ENCODE assay signal across 9 cellular contexts in the genomic region with DNA sequence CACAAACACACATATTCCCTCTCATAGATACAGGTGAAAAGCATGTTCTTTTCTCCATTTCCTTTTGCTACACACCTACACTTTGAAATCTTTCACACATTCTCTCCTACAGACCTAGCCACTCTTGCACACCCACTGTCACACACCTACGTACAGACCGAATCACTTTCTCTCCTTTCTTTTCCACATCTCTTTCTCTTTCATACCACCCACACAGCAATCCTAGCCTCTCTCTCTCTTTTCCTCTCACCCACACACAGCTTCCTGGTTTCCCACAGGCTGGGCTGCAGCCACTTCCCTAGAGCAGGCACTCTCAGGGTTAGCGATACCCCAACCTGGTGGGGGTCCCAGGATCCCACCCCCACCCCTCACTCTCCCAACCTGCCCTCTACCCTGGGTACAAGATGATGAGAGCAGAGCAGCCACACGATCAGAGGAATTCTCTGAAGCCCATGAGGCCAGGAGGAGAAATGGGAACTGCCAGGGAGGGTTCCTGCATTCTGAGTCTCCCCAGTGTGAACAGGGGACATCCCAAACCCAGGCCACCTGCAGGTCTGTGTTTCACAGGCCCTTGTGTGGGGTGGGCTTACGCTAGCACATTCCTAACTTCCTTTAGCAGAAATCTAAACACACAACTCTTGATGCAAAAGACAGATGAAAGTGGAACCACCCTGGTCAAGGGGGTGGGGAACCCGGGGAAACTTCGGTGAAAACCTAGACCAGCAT. TPM values are rescaled to one million over a fixed set of nuclear protein-coding genes. Genes with fewer than 3 reads are reported as not detected.
DNase-seq lines count a peak whose midpoint lies in the region; ATAC-seq, FAIRE-seq and TF ChIP-seq lines count a peak whose summit lies in the region.
"Had no signal": no experiment of that assay in that cellular context is flagged by ENCODE, and none has a peak within 500 bp of the region (broad histone marks: within the 10 kb centered on the region; RNA-seq: fewer than 3 reads in every experiment).

No MANE protein-coding gene starts in this region.

- POLR2A ChIA-PET in HepG2 (lab: Yijun Ruan, JAX) (no interaction called here), activated B cell treated with CpG ODN at 0.5 μM for 24 hours (lab: Charles Lee) (interaction anchor here (1.0 kb wide), 1 partner anchor 225 kb away, joined by 4 read pairs; no protein-coding TSS in a partner anchor)

- no peaks in the 10 kb centered on the region for H3K79me2 ChIP-seq in HepG2 (ENCODE audit: insufficient read depth, low read length)

- H3K27ac ChIP-seq in HepG2 (ENCODE audit: extremely low read length, insufficient read depth, low read length) (no peak overlapping the region), right lobe of liver (no peak overlapping the region), layer of hippocampus (ENCODE audit: low read depth, low read length) (peak overlapping the region; percentile 1)

- no peak overlapping the region for H3K4me3 ChIP-seq in HepG2 (replicated peaks in 1 of 3; ENCODE audit: insufficient read depth in 1 of 3, low read depth in 2 of 3, low read length in 3 of 3)
- H3K4me3 ChIP-seq in right lobe of liver: no peak overlapping the region

- H3K27ac Mint-ChIP-seq in activated B cell treated with CpG ODN at 0.5 μM for 24 hours: peak overlapping the region; percentile 76
- peak overlapping the region; percentile 0 for H3K27ac Mint-ChIP-seq in type B pancreatic cell

- H4K20me1 ChIP-seq in HepG2 (ENCODE audit: insufficient read depth, low read length): no peaks in the 10 kb centered on the region

- DNase-seq in HepG2 (ENCODE audit: low spot score) (no peak), right lobe of liver (no peak), activated B cell treated with CpG ODN at 0.5 μM for 24 hours (no peak), type B pancreatic cell (ENCODE audit: extremely low spot score, unreplicated experiment) (no peak), SHP77 (lab: John Stamatoyannopoulos, UW) (no peak), NCI-H1048 (lab: John Stamatoyannopoulos, UW) (no peak)
- DNase-seq: NCI-H2107 had no signal

- H3K9me3 Mint-ChIP-seq in activated B cell treated with CpG ODN at 0.5 μM for 24 hours (no peaks in the 10 kb centered on the region), type B pancreatic cell (no peaks in the 10 kb centered on the region)

- H3K36me3 ChIP-seq in HepG2 (replicated peaks in 1 of 2; ENCODE audit: control insufficient read depth in 1 of 2, insufficient read depth in 2 of 2, low read length in 2 of 2) (no peaks in the 10 kb centered on the region), right lobe of liver (no peaks in the 10 kb centered on the region)

- 26% methylated on average over 7 of the region's 7 CpGs for WGBS in HepG2 (ENCODE audit: low lambda C conversion rate)
- 42% methylated on average over 6 of the region's 7 CpGs for WGBS in right lobe of liver (ENCODE audit: insufficient coverage, low coverage, low lambda C conversion rate, missing lambda C conversion rate)

- H3K4me3 Mint-ChIP-seq in activated B cell treated with CpG ODN at 0.5 μM for 24 hours (peak overlapping the region; percentile 89), type B pancreatic cell (peak overlapping the region; percentile 89)

- H3K9me3 ChIP-seq in HepG2 (ENCODE audit: low read length) (no peaks in the 10 kb centered on the region), right lobe of liver (no peaks in the 10 kb centered on the region)

- no peak for FAIRE-seq in HepG2 (lab: Jason Lieb, UNC)

- H2AFZ ChIP-seq in HepG2 (ENCODE audit: low read length): no peak overlapping the region

- CTCF ChIA-PET in HepG2 (lab: Yijun Ruan, JAX; ENCODE audit: low intra/inter-chr PET ratio, low total read pairs) (no interaction called here), activated B cell treated with CpG ODN at 0.5 μM for 24 hours (lab: Charles Lee) (no interaction called here)

- H3K4me2 ChIP-seq in HepG2 (ENCODE audit: low read depth, low read length): no peak overlapping the region; the same call in 1 of the 2 replicates

- intact Hi-C loops in HepG2 (cut with micrococcal nuclease; ENCODE audit: unreplicated experiment): no loop called here
- intact Hi-C loops in right lobe of liver (cut with DNase I): no loop called here
- intact Hi-C loops in activated B cell treated with CpG ODN at 0.5 μM for 24 hours (cut with micrococcal nuclease): loop anchor here (10.0 kb wide), 1 partner anchor 631 kb away; a partner anchor contains a TSS

- no peaks in the 10 kb centered on the region for H3K27me3 Mint-ChIP-seq in activated B cell treated with CpG ODN at 0.5 μM for 24 hours
- peaks cover 18% of the 10 kb centered on the region for H3K27me3 Mint-ChIP-seq in type B pancreatic cell

- H3K36me3 Mint-ChIP-seq in activated B cell treated with CpG ODN at 0.5 μM for 24 hours (ENCODE audit: low read depth) (peaks cover 7% of the 10 kb centered on the region), type B pancreatic cell (peaks cover 4% of the 10 kb centered on the region)

- TF ChIP-seq RAD21 in HepG2 (CRISPR knock-in tag; IDR thresholded peaks at IDR 0.05): no peak

- TF ChIP-seq POLR2A in HepG2 (IDR thresholded peaks at IDR 0.05; ENCODE audit: insufficient read depth in 1 of 2, low read depth in 2 of 2, low read length in 2 of 2): no peak
- no peak for TF ChIP-seq POLR2A in right lobe of liver (IDR thresholded peaks at IDR 0.05)

- H3K27me3 ChIP-seq in HepG2 (ENCODE audit: control insufficient read depth in 1 of 2, insufficient read depth in 2 of 2, low read length in 2 of 2) (peaks cover 4 to 45% of the 10 kb centered on the region in 2 experiments), right lobe of liver (no peaks in the 10 kb centered on the region), layer of hippocampus (ENCODE audit: control insufficient read depth, insufficient read depth, low read length) (peaks cover 2% of the 10 kb centered on the region)

- TF ChIP-seq CTCF in HepG2 (CRISPR knock-in tag; IDR thresholded peaks at IDR 0.05) (no peak), right lobe of liver (IDR thresholded peaks at IDR 0.05) (no peak), activated B cell treated with CpG ODN at 0.5 μM for 24 hours (IDR thresholded peaks at IDR 0.05) (no peak), type B pancreatic cell (conservative IDR thresholded peaks at IDR 0.05) (no peak)

- H3K4me1 ChIP-seq in HepG2 (ENCODE audit: insufficient read depth, low read length) (peaks cover 13% of the 10 kb centered on the region), right lobe of liver (peaks cover 0 to 19% (median 8%) of the 10 kb centered on the region in 4 donors)

- ATAC-seq in HepG2: no peak
- ATAC-seq in right lobe of liver: no peak
- ATAC-seq in activated B cell treated with CpG ODN at 0.5 μM for 24 hours (ENCODE audit: low read depth): no peak
- no peak for ATAC-seq in GM18520 (IDR thresholded peaks at IDR 0.05; ENCODE audit: unreplicated experiment)

- TF ChIP-seq EP300 in HepG2 (IDR thresholded peaks at IDR 0.05; ENCODE audit: low read depth in 2 of 2, low read length in 2 of 2) (no peak), HepG2 (CRISPR knock-in tag; IDR thresholded peaks at IDR 0.05; ENCODE audit: borderline replicate concordance) (no peak)

- in situ Hi-C loops in HepG2 (cut with HindIII; ENCODE audit: extremely low pct_ligation_motif_present, low pct_unique_long_range_greater_than_20kb): no loop called here

- no TSS peak for BruUV-seq in HepG2 (replicated peaks; lab: Mats Ljungman, UMichigan)

- H3K4me1 Mint-ChIP-seq in activated B cell treated with CpG ODN at 0.5 μM for 24 hours: peaks cover 47% of the 10 kb centered on the region
- peaks cover 44% of the 10 kb centered on the region for H3K4me1 Mint-ChIP-seq in type B pancreatic cell (ENCODE audit: unreplicated experiment)

- H3K9ac ChIP-seq in HepG2 (ENCODE audit: insufficient read depth, low read depth, low read length): no peak overlapping the region

RNA-seq across cellular contexts. Expression of a gene that starts 17.1 kb away (rescaled TPM):
- total RNA-seq in HepG2 (2016; rRNA removed; fragmentation: Illumina TruSeq; extraction: Trizol) (0.09 and 0.22 TPM in 2 replicates), right lobe of liver (10 to 100 TPM; 23.4 to 51.8 (median 35.6) TPM), activated B cell treated with CpG ODN at 0.5 μM for 24 hours (49.2 and 49.3 TPM in 2 replicates), type B pancreatic cell (ENCODE audit: low replicate concordance) (2.8 and 24.5 TPM in 2 replicates)
- total RNA-seq in HepG2 (2016; cell fraction: cytosol; rRNA removed; fragmentation: Illumina TruSeq; extraction: Trizol; ENCODE audit: low read depth): under 0.01 TPM in 1 of 2 replicates, not detected in the other
- 0.04 and 0.09 TPM in 2 replicates for total RNA-seq in HepG2 (2016; cell fraction: insoluble cytoplasmic fraction; rRNA removed; fragmentation: Illumina TruSeq; extraction: Trizol)
- total RNA-seq in HepG2 (2016; cell fraction: membrane; rRNA removed; fragmentation: Illumina TruSeq; extraction: Trizol): 0.10 and 0.12 TPM in 2 replicates
- total RNA-seq in HepG2 (2016; cell fraction: nucleus; rRNA removed; fragmentation: Illumina TruSeq; extraction: Trizol): 0.16 and 0.25 TPM in 2 replicates
- 0.05 and 0.30 TPM in 2 replicates for polyA plus RNA-seq in HepG2 (2011; rRNA removed)
- 0.04 and 0.07 TPM in 2 replicates for polyA plus RNA-seq in HepG2 (2011; cell fraction: cytosol; rRNA removed)
- 0.33 and 0.42 TPM in 2 replicates for polyA plus RNA-seq in HepG2 (2011; cell fraction: nucleus; rRNA removed)
- polyA plus RNA-seq in HepG2 (2012): 0.07 and 0.19 TPM in 2 replicates
- 0.02 and 0.03 TPM in 2 replicates for polyA plus RNA-seq in HepG2 (2016; cell fraction: cytosol; fragmentation: Illumina TruSeq; extraction: Trizol; ENCODE audit: low read depth)
- polyA plus RNA-seq in HepG2 (2016; cell fraction: insoluble cytoplasmic fraction; fragmentation: Illumina TruSeq; extraction: Trizol; ENCODE audit: low read depth): 0.15 and 0.20 TPM in 2 replicates
- 0.03 and 0.05 TPM in 2 replicates for polyA plus RNA-seq in HepG2 (2016; cell fraction: membrane; fragmentation: Illumina TruSeq; extraction: Trizol; ENCODE audit: low read depth)
- 0.30 and 0.49 TPM in 2 replicates for polyA plus RNA-seq in HepG2 (2016; cell fraction: nucleus; fragmentation: Illumina TruSeq; extraction: Trizol; ENCODE audit: insufficient read depth, low read depth)
- 0.46 and 18.5 TPM in 2 replicates for polyA minus RNA-seq in HepG2 (2011; rRNA and poly(A)+ RNA removed; ENCODE audit: low replicate concordance)
- 0.30 and 0.70 TPM in 2 replicates for polyA minus RNA-seq in HepG2 (2011; cell fraction: cytosol; rRNA and poly(A)+ RNA removed)
- 0.39 and 0.62 TPM in 2 replicates for polyA minus RNA-seq in HepG2 (2011; cell fraction: nucleus; rRNA and poly(A)+ RNA removed)

RNA-seq across cellular contexts. Expression of a gene that starts 37.7 kb away (rescaled TPM):
- total RNA-seq in HepG2 (2016; rRNA removed; fragmentation: Illumina TruSeq; extraction: Trizol) (not detected in 2 replicates), right lobe of liver (under 1 TPM in 3 of 6 experiments, not detected in 3; 0.09 to 0.25 (median 0.12) TPM), activated B cell treated with CpG ODN at 0.5 μM for 24 hours (0.18 TPM in 1 of 2 replicates, not detected in the other), type B pancreatic cell (ENCODE audit: low replicate concordance) (0.17 and 6.1 TPM in 2 replicates)
- not detected in 2 replicates for total RNA-seq in HepG2 (2016; cell fraction: cytosol; rRNA removed; fragmentation: Illumina TruSeq; extraction: Trizol; ENCODE audit: low read depth)
- not detected in 2 replicates for total RNA-seq in HepG2 (2016; cell fraction: insoluble cytoplasmic fraction; rRNA removed; fragmentation: Illumina TruSeq; extraction: Trizol)
- total RNA-seq in HepG2 (2016; cell fraction: membrane; rRNA removed; fragmentation: Illumina TruSeq; extraction: Trizol): not detected in 2 replicates
- not detected in 2 replicates for total RNA-seq in HepG2 (2016; cell fraction: nucleus; rRNA removed; fragmentation: Illumina TruSeq; extraction: Trizol)
- polyA plus RNA-seq in HepG2 (2011; rRNA removed): 0.05 TPM in 1 of 2 replicates, not detected in the other
- polyA plus RNA-seq in HepG2 (2011; cell fraction: cytosol; rRNA removed): not detected in 2 replicates
- not detected in 2 replicates for polyA plus RNA-seq in HepG2 (2011; cell fraction: nucleus; rRNA removed)
- polyA plus RNA-seq in HepG2 (2012): 0.05 TPM in 1 of 2 replicates, not detected in the other
- polyA plus RNA-seq in HepG2 (2016; cell fraction: cytosol; fragmentation: Illumina TruSeq; extraction: Trizol; ENCODE audit: low read depth): not detected in 2 replicates
- polyA plus RNA-seq in HepG2 (2016; cell fraction: insoluble cytoplasmic fraction; fragmentation: Illumina TruSeq; extraction: Trizol; ENCODE audit: low read depth): not detected in 2 replicates
- not detected in 2 replicates for polyA plus RNA-seq in HepG2 (2016; cell fraction: membrane; fragmentation: Illumina TruSeq; extraction: Trizol; ENCODE audit: low read depth)
- polyA plus RNA-seq in HepG2 (2016; cell fraction: nucleus; fragmentation: Illumina TruSeq; extraction: Trizol; ENCODE audit: insufficient read depth, low read depth): not detected in 2 replicates
- polyA minus RNA-seq in HepG2 (2011; rRNA and poly(A)+ RNA removed; ENCODE audit: low replicate concordance): 0.05 TPM in 1 of 2 replicates, not detected in the other
- not detected in 2 replicates for polyA minus RNA-seq in HepG2 (2011; cell fraction: cytosol; rRNA and poly(A)+ RNA removed)
- polyA minus RNA-seq in HepG2 (2011; cell fraction: nucleus; rRNA and poly(A)+ RNA removed): not detected in 2 replicates
